Comparison of ENCODE assay signal across 8 cellular contexts in the genomic region with DNA sequence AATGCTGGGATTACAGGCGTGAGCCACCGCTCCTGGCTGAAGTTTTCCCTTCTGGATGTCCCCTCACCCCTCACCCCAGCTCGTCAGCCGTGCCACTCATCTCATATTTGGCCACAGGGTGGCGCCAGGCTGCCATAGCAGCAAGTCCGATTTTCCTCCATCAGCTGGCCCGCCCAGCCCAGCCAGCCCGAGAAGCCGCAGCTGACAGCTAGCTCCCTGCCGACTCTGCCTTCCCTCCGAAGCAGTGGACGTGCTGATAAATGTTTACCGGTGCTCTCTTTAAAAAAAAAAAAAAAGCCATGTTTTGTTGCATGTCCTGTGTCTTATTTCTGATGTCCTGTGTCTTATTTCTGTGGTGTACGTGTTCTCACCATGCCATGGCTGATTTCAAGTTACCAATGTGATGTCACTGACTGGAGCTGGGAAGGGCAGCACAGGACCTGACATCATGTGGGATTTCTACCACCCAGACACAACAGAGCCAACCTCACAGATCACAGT. TPM values are rescaled to one million over a fixed set of nuclear protein-coding genes. Genes with fewer than 3 reads are reported as not detected.
A peak's percentile ranks its signal among the peaks of the same experiment; 100 is the strongest.
DNase-seq lines count a peak whose midpoint lies in the region; ATAC-seq and TF ChIP-seq lines count a peak whose summit lies in the region.

No MANE protein-coding gene starts in this region.

- no peak overlapping the region for H3K27ac Mint-ChIP-seq in T-cell

- H3K27me3 ChIP-seq in GM23248 (replicated peaks; ENCODE audit: insufficient read depth), result no peaks in the 10 kb centered on the region
- H3K27me3 ChIP-seq in adrenal gland, result no peaks in the 10 kb centered on the region
- no peaks in the 10 kb centered on the region for H3K27me3 ChIP-seq in heart right ventricle
- no peaks in the 10 kb centered on the region for H3K27me3 ChIP-seq in vagina

- TF ChIP-seq CTCF in adrenal gland (IDR thresholded peaks at IDR 0.05) (peak; percentile 81 to 98 (median 92)), heart right ventricle (IDR thresholded peaks at IDR 0.05) (peak; percentile 88 to 95 (median 93)), vagina (IDR thresholded peaks at IDR 0.05) (peak; percentile 83 to 88 (median 86))

- H2AFZ ChIP-seq in GM23248, result no peak overlapping the region

- CTCF ChIA-PET in T-cell (lab: Charles Lee), result interaction anchor here (0.6 to 5.4 kb wide), 30 partner anchors 12 to 1488 kb away, joined by 3 to 73 read pairs (median 5); partner anchors contain the start of genes HBEGF (in 2 of the 2), PFDN1 (in 2 of the 2) and ANKHD1 (in 1 of the 2)

- H4K20me1 ChIP-seq in GM23248 (ENCODE audit: insufficient read depth), result no peaks in the 10 kb centered on the region

- no peak overlapping the region for H3K4me3 ChIP-seq in GM23248
- no peak overlapping the region for H3K4me3 ChIP-seq in adrenal gland
- H3K4me3 ChIP-seq in heart right ventricle, result peak overlapping the region in 1 of 10 donors; percentile 11
- no peak overlapping the region for H3K4me3 ChIP-seq in vagina

- no peaks in the 10 kb centered on the region for H3K36me3 ChIP-seq in GM23248 (ENCODE audit: low read depth)
- H3K36me3 ChIP-seq in adrenal gland (replicated peaks in 1 of 2), result peaks cover 0 to 15% of the 10 kb centered on the region in 2 donors
- H3K36me3 ChIP-seq in heart right ventricle, result peaks cover 0 to 33% (median 3%) of the 10 kb centered on the region in 9 donors
- H3K36me3 ChIP-seq in vagina, result peaks cover 0 to 8% of the 10 kb centered on the region in 2 donors

- intact Hi-C loops in adrenal gland (cut with DNase I), result loop anchor here (2.0 to 5.0 kb wide), 3 partner anchors 67 to 104 kb away; partner anchors contain the start of genes CYSTM1 (in 1 of the 2) and HBEGF (in 1 of the 2)
- intact Hi-C loops in heart right ventricle (cut with DNase I), result loop anchor here in 8 of 10 donors (1.0 to 10.0 kb wide), 9 partner anchors 58 to 310 kb away; partner anchors contain the start of genes HBEGF (in 3 of the 8), CYSTM1 (in 2 of the 8), PFDN1 (in 1 of the 8) and SRA1 (in 1 of the 8)
- intact Hi-C loops in vagina (cut with DNase I), result no loop called here

- peaks cover 8% of the 10 kb centered on the region for H3K36me3 Mint-ChIP-seq in T-cell

- peak overlapping the region; percentile 19 for H3K4me2 ChIP-seq in GM23248 (ENCODE audit: unreplicated experiment)

- DNase-seq in DMS 273 (lab: John Stamatoyannopoulos, UW; ENCODE audit: unreplicated experiment) (peak; percentile 95), GM23248 (peak; percentile 94), NCI-H1092 (lab: John Stamatoyannopoulos, UW) (peak; percentile 68), T-cell (peak; percentile 53 to 83 (median 71)), adrenal gland (peak; percentile 92 to 97 (median 96)), heart right ventricle (peak; percentile 92), renal cortical epithelial cell (ENCODE audit: low read depth) (peak; percentile 68), vagina (ENCODE audit: extremely low spot score in 2 of 2) (no peak)

- H3K27me3 Mint-ChIP-seq in T-cell, result no peaks in the 10 kb centered on the region

- H3K4me3 Mint-ChIP-seq in T-cell, result peak overlapping the region in 1 of 3 donors; percentile 50

- POLR2A ChIA-PET in T-cell (lab: Charles Lee), result interaction anchor here in 1 of 2 donors (0.6 to 1.0 kb wide), 2 partner anchors 17 to 160 kb away, joined by 3 to 5 read pairs; no protein-coding TSS in a partner anchor

- peaks cover 27% of the 10 kb centered on the region for H3K79me2 ChIP-seq in GM23248 (ENCODE audit: insufficient read depth)

- H3K9me2 ChIP-seq in GM23248 (ENCODE audit: insufficient read depth), result no peaks in the 10 kb centered on the region

- H3K27ac ChIP-seq in GM23248, result no peak overlapping the region
- peak overlapping the region in 1 of 5 donors; percentile 3 for H3K27ac ChIP-seq in adrenal gland
- peak overlapping the region in 7 of 10 donors; percentile 41 to 90 (median 82) for H3K27ac ChIP-seq in heart right ventricle
- no peak overlapping the region for H3K27ac ChIP-seq in vagina

- ATAC-seq in T-cell (replicated peaks in 1 of 4) (peak; percentile 57 to 82 (median 74)), heart right ventricle (peak; percentile 36 to 72 (median 52))

- TF ChIP-seq POLR2A in adrenal gland (IDR thresholded peaks at IDR 0.05) (no peak), vagina (IDR thresholded peaks at IDR 0.05) (no peak)

- H3K4me1 ChIP-seq in GM23248 (ENCODE audit: insufficient read depth), result peaks cover 42% of the 10 kb centered on the region
- H3K4me1 ChIP-seq in adrenal gland (replicated peaks in 1 of 2), result peaks cover 40 to 62% of the 10 kb centered on the region in 2 donors
- peaks cover 53 to 97% (median 81%) of the 10 kb centered on the region in 9 donors for H3K4me1 ChIP-seq in heart right ventricle
- H3K4me1 ChIP-seq in vagina, result peaks cover 45% of the 10 kb centered on the region

- peaks cover 24 to 33% (median 25%) of the 10 kb centered on the region in 3 donors for H3K4me1 Mint-ChIP-seq in T-cell

- H3K9me3 ChIP-seq in GM23248 (ENCODE audit: low read depth) (no peaks in the 10 kb centered on the region), adrenal gland (replicated peaks in 1 of 3) (no peaks in the 10 kb centered on the region), heart right ventricle (no peaks in the 10 kb centered on the region), vagina (no peaks in the 10 kb centered on the region)

- no peak overlapping the region for H3K9ac ChIP-seq in GM23248

- H3K9me3 Mint-ChIP-seq in T-cell, result no peaks in the 10 kb centered on the region

- in situ Hi-C loops in GM23248 (cut with MboI), result loop anchor here (5.0 kb wide), 1 partner anchor 108 kb away; no protein-coding TSS in a partner anchor

- 11 to 12% methylated on average over 14 of the region's 14 CpGs for WGBS in GM23248 (ENCODE audit: low coverage in 1 of 2, low lambda C conversion rate in 2 of 2, missing lambda C conversion rate in 2 of 2), 2 experiments
- WGBS in adrenal gland, 4 donors, result 3 to 9% (median 9%) methylated on average over 9 to 14 of the region's 14 CpGs
- WGBS in heart right ventricle, 2 donors, result 6 to 7% methylated on average over 14 of the region's 14 CpGs

- H3F3A ChIP-seq in GM23248 (ENCODE audit: insufficient read depth), result peaks cover 23% of the 10 kb centered on the region

RNA-seq across cellular contexts. Expression of gene PFDN1, which starts 58.3 kb away (rescaled TPM):
- 94.3 and 95.8 TPM in 2 replicates for total RNA-seq in GM23248 (2014; rRNA removed; shearing (Covaris generic))
- polyA plus RNA-seq in GM23248 (2016; fragmentation: Nextera tagmentation; extraction: Ambion mirVana) (87.0 and 99.9 TPM in 2 replicates), adrenal gland (100 to 1,000 TPM in 1 of 3 donors, 10 to 100 TPM in 2; 68.1 to 130 (median 97.5) TPM), heart right ventricle (100 to 1,000 TPM in 1 of 2 donors, 10 to 100 TPM in 1; 95.1 to 100 TPM)
- total RNA-seq in T-cell (10 to 100 TPM; 26.9 to 32.2 (median 28.1) TPM), adrenal gland (100 to 1,000 TPM in 2 of 8 donors, 10 to 100 TPM in 6; 49.1 to 194 (median 74.1) TPM), heart right ventricle (10 to 100 TPM; 56.8 to 94.0 (median 77.0) TPM), renal cortical epithelial cell (76.4 and 107 TPM in 2 replicates), vagina (94.8 TPM)

Comparison
In these comparisons a context has a peak if more than half of its experiments do, and no peak if none do; other contexts are left out.
1. DNase-seq: peak in DMS 273 (single experiment), GM23248 (single experiment), NCI-H1092 (single experiment), T-cell (34 of 34), adrenal gland (7 of 7), heart right ventricle (2 of 2) and renal cortical epithelial cell (single experiment); none in vagina (0 of 2).
2. H3K27ac ChIP-seq: peak in heart right ventricle (7 of 10); none in GM23248 (single experiment) and vagina (single experiment).
3. Peak in every context shown above with its lines, with median percentiles within 50 percentile points of each other: CTCF ChIP-seq.